ENCODE assay signal across 2 cellular contexts in the genomic region with DNA sequence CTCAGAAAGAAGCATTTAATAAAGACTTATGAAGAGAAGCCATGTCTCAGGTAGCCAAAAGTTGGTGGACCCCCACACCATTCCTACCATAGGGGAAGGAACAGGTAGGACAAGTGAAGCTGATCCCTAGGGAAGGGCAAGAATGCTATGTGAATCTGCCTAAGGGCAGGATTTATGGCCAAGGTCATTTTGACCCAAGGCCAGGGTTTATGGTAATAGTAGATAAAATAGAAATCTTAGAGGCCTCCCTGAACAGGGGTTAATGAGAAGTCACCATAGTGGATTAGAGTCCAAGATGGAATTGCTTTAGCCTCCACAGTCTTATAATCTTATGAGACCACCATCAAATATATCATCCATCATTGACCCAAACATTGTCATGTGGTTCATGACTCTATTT.
A peak's percentile ranks its signal among the peaks of the same experiment; 100 is the strongest.
TF ChIP-seq lines count a peak whose summit lies in the region.

No MANE protein-coding gene starts in this region.

TF ChIP-seq in IMR-90, 13 proteins besides CTCF, POLR2A, EP300 and RAD21:
- no peak for TF ChIP-seq NFE2L2 (IDR thresholded peaks at IDR 0.05; ENCODE audit: low read depth, low read length)
- no peak for TF ChIP-seq CEBPB (IDR thresholded peaks at IDR 0.05; ENCODE audit: low read depth, low read length)

TF ChIP-seq in K562, 482 proteins besides CTCF, POLR2A, EP300 and RAD21 (continues in another document):
- TF ChIP-seq, protein P1, sequence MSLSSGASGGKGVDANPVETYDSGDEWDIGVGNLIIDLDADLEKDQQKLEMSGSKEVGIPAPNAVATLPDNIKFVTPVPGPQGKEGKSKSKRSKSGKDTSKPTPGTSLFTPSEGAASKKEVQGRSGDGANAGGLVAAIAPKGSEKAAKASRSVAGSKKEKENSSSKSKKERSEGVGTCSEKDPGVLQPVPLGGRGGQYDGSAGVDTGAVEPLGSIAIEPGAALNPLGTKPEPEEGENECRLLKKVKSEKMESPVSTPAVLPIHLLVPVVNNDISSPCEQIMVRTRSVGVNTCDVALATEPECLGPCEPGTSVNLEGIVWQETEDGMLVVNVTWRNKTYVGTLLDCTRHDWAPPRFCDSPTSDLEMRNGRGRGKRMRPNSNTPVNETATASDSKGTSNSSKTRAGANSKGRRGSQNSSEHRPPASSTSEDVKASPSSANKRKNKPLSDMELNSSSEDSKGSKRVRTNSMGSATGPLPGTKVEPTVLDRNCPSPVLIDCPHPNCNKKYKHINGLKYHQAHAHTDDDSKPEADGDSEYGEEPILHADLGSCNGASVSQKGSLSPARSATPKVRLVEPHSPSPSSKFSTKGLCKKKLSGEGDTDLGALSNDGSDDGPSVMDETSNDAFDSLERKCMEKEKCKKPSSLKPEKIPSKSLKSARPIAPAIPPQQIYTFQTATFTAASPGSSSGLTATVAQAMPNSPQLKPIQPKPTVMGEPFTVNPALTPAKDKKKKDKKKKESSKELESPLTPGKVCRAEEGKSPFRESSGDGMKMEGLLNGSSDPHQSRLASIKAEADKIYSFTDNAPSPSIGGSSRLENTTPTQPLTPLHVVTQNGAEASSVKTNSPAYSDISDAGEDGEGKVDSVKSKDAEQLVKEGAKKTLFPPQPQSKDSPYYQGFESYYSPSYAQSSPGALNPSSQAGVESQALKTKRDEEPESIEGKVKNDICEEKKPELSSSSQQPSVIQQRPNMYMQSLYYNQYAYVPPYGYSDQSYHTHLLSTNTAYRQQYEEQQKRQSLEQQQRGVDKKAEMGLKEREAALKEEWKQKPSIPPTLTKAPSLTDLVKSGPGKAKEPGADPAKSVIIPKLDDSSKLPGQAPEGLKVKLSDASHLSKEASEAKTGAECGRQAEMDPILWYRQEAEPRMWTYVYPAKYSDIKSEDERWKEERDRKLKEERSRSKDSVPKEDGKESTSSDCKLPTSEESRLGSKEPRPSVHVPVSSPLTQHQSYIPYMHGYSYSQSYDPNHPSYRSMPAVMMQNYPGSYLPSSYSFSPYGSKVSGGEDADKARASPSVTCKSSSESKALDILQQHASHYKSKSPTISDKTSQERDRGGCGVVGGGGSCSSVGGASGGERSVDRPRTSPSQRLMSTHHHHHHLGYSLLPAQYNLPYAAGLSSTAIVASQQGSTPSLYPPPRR (CRISPR knock-in tag; IDR thresholded peaks at IDR 0.05; ENCODE audit: borderline replicate concordance): no peak
- TF ChIP-seq ZFP36 (IDR thresholded peaks at IDR 0.05; ENCODE audit: low read depth, low read length, partially characterized antibody) (no peak), MEIS2 (IDR thresholded peaks at IDR 0.05; ENCODE audit: partially characterized antibody) (peak; percentile 52), ZNF197 (CRISPR knock-in tag; IDR thresholded peaks at IDR 0.05; ENCODE audit: low read depth) (0 out of 2 replicates have a peak, but pooled peaks have one; percentile 0), CHD2 (IDR thresholded peaks at IDR 0.05; ENCODE audit: low read depth, low read length) (no peak), CBFA2T3 (IDR thresholded peaks at IDR 0.05) (peak; percentile 43), ZNF408 (CRISPR knock-in tag; IDR thresholded peaks at IDR 0.05; ENCODE audit: low read depth) (no peak), HNRNPUL1 (IDR thresholded peaks at IDR 0.05; ENCODE audit: low read length) (no peak), ZNF24 (IDR thresholded peaks at IDR 0.05) (no peak), HDAC1 (IDR thresholded peaks at IDR 0.05) (0 out of 4 replicates have a peak, but pooled peaks of 1 of the 2 experiments have one; percentile 37), RCOR1 (IDR thresholded peaks at IDR 0.05; ENCODE audit: borderline replicate concordance in 1 of 2, low read depth in 2 of 2, low read length in 2 of 2) (peak in 1 of 2 experiments; percentile 74; a peak in 2 of 4 replicates), SIN3A (IDR thresholded peaks at IDR 0.05; ENCODE audit: borderline replicate concordance in 2 of 2, control insufficient read depth in 1 of 2, low read depth in 2 of 2, low read length in 2 of 2) (no peak), HCFC1 (IDR thresholded peaks at IDR 0.05; ENCODE audit: low read depth, low read length) (no peak), COPS2 (conservative IDR thresholded peaks at IDR 0.05) (no peak), RBBP5 (IDR thresholded peaks at IDR 0.05; ENCODE audit: borderline replicate concordance, insufficient read depth, low read length, poor library complexity, severe bottlenecking) (no peak), FIP1L1 (IDR thresholded peaks at IDR 0.05; ENCODE audit: low read depth, low read length, poor library complexity, severe bottlenecking) (no peak), ZBED1 (IDR thresholded peaks at IDR 0.05) (no peak), NR4A1 (CRISPR knock-in tag; IDR thresholded peaks at IDR 0.05) (no peak), NR4A1 (tag; IDR thresholded peaks at IDR 0.05) (0 out of 2 replicates have a peak, but pooled peaks have one; percentile 36), RHOXF2B (CRISPR knock-in tag; conservative IDR thresholded peaks at IDR 0.05) (no peak), MTA3 (IDR thresholded peaks at IDR 0.05; ENCODE audit: borderline replicate concordance) (no peak), NCOR1 (IDR thresholded peaks at IDR 0.05) (peak; percentile 12; the same call in 1 of the 2 replicates), DACH1 (IDR thresholded peaks at IDR 0.05; ENCODE audit: partially characterized antibody) (no peak), TAL1 (IDR thresholded peaks at IDR 0.05) (peak; percentile 11; the same call in 1 of the 2 replicates), RFX7 (CRISPR knock-in tag; IDR thresholded peaks at IDR 0.05) (no peak)
- TF ChIP-seq, protein P2, sequence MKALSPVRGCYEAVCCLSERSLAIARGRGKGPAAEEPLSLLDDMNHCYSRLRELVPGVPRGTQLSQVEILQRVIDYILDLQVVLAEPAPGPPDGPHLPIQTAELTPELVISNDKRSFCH (CRISPR knock-in tag; IDR thresholded peaks at IDR 0.05): no peak
- TF ChIP-seq, protein P2 (tag; IDR thresholded peaks at IDR 0.05): no peak
- TF ChIP-seq, protein P3, sequence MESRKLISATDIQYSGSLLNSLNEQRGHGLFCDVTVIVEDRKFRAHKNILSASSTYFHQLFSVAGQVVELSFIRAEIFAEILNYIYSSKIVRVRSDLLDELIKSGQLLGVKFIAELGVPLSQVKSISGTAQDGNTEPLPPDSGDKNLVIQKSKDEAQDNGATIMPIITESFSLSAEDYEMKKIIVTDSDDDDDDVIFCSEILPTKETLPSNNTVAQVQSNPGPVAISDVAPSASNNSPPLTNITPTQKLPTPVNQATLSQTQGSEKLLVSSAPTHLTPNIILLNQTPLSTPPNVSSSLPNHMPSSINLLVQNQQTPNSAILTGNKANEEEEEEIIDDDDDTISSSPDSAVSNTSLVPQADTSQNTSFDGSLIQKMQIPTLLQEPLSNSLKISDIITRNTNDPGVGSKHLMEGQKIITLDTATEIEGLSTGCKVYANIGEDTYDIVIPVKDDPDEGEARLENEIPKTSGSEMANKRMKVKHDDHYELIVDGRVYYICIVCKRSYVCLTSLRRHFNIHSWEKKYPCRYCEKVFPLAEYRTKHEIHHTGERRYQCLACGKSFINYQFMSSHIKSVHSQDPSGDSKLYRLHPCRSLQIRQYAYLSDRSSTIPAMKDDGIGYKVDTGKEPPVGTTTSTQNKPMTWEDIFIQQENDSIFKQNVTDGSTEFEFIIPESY (CRISPR knock-in tag; IDR thresholded peaks at IDR 0.05): no peak
- TF ChIP-seq, protein P4, sequence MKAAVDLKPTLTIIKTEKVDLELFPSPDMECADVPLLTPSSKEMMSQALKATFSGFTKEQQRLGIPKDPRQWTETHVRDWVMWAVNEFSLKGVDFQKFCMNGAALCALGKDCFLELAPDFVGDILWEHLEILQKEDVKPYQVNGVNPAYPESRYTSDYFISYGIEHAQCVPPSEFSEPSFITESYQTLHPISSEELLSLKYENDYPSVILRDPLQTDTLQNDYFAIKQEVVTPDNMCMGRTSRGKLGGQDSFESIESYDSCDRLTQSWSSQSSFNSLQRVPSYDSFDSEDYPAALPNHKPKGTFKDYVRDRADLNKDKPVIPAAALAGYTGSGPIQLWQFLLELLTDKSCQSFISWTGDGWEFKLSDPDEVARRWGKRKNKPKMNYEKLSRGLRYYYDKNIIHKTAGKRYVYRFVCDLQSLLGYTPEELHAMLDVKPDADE (conservative IDR thresholded peaks at IDR 0.05; ENCODE audit: control insufficient read depth, low read depth, low read length): no peak
- TF ChIP-seq, protein P5, sequence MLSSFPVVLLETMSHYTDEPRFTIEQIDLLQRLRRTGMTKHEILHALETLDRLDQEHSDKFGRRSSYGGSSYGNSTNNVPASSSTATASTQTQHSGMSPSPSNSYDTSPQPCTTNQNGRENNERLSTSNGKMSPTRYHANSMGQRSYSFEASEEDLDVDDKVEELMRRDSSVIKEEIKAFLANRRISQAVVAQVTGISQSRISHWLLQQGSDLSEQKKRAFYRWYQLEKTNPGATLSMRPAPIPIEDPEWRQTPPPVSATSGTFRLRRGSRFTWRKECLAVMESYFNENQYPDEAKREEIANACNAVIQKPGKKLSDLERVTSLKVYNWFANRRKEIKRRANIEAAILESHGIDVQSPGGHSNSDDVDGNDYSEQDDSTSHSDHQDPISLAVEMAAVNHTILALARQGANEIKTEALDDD (IDR thresholded peaks at IDR 0.05): no peak
- TF ChIP-seq, protein P6, sequence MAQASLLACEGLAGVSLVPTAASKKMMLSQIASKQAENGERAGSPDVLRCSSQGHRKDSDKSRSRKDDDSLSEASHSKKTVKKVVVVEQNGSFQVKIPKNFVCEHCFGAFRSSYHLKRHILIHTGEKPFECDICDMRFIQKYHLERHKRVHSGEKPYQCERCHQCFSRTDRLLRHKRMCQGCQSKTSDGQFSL (CRISPR knock-in tag; IDR thresholded peaks at IDR 0.05): no peak
- TF ChIP-seq, protein P6 (tag; IDR thresholded peaks at IDR 0.05): no peak
- TF ChIP-seq, protein P7, sequence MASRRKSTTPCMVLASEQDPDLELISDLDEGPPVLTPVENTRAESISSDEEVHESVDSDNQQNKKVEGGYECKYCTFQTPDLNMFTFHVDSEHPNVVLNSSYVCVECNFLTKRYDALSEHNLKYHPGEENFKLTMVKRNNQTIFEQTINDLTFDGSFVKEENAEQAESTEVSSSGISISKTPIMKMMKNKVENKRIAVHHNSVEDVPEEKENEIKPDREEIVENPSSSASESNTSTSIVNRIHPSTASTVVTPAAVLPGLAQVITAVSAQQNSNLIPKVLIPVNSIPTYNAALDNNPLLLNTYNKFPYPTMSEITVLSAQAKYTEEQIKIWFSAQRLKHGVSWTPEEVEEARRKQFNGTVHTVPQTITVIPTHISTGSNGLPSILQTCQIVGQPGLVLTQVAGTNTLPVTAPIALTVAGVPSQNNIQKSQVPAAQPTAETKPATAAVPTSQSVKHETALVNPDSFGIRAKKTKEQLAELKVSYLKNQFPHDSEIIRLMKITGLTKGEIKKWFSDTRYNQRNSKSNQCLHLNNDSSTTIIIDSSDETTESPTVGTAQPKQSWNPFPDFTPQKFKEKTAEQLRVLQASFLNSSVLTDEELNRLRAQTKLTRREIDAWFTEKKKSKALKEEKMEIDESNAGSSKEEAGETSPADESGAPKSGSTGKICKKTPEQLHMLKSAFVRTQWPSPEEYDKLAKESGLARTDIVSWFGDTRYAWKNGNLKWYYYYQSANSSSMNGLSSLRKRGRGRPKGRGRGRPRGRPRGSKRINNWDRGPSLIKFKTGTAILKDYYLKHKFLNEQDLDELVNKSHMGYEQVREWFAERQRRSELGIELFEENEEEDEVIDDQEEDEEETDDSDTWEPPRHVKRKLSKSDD (conservative IDR thresholded peaks at IDR 0.05; ENCODE audit: low read length): no peak
- TF ChIP-seq, protein P8, sequence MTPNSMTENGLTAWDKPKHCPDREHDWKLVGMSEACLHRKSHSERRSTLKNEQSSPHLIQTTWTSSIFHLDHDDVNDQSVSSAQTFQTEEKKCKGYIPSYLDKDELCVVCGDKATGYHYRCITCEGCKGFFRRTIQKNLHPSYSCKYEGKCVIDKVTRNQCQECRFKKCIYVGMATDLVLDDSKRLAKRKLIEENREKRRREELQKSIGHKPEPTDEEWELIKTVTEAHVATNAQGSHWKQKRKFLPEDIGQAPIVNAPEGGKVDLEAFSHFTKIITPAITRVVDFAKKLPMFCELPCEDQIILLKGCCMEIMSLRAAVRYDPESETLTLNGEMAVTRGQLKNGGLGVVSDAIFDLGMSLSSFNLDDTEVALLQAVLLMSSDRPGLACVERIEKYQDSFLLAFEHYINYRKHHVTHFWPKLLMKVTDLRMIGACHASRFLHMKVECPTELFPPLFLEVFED (CRISPR knock-in tag; conservative IDR thresholded peaks at IDR 0.05): no peak
- TF ChIP-seq, protein P9, sequence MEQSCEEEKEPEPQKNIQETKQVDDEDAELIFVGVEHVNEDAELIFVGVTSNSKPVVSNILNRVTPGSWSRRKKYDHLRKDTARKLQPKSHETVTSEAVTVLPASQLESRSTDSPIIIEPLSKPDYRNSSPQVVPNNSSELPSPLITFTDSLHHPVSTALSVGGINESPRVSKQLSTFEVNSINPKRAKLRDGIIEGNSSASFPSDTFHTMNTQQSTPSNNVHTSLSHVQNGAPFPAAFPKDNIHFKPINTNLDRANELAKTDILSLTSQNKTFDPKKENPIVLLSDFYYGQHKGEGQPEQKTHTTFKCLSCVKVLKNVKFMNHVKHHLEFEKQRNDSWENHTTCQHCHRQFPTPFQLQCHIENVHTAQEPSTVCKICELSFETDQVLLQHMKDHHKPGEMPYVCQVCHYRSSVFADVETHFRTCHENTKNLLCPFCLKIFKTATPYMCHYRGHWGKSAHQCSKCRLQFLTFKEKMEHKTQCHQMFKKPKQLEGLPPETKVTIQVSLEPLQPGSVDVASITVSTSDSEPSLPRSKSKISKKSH (CRISPR knock-in tag; IDR thresholded peaks at IDR 0.05): no peak
- TF ChIP-seq, protein P10, sequence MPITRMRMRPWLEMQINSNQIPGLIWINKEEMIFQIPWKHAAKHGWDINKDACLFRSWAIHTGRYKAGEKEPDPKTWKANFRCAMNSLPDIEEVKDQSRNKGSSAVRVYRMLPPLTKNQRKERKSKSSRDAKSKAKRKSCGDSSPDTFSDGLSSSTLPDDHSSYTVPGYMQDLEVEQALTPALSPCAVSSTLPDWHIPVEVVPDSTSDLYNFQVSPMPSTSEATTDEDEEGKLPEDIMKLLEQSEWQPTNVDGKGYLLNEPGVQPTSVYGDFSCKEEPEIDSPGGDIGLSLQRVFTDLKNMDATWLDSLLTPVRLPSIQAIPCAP (CRISPR knock-in tag; IDR thresholded peaks at IDR 0.05; ENCODE audit: borderline replicate concordance): no peak
